In the genomic region with DNA sequence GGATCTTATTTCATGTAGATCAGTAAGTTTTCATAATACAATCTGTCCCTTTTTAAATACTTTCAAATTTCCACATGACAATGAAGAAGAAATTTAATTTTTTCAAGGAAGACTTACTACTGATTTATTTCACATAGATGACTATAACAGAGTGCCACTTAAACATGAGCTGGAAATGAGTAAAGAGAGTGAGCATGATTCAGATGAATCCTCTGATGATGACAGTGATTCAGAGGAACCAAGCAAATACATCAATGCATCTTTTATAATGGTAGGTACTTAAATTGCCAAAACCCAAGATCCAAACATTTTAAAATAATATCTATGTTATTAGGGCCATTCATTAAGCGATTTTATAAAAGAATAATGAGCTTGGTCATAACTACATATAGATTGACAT, we compare ENCODE assay signal across 22 cellular contexts.
DNase-seq lines count a peak whose midpoint lies in the region; ATAC-seq and TF ChIP-seq lines count a peak whose summit lies in the region.
"Had no signal": no experiment of that assay in that cellular context is flagged by ENCODE, and none has a peak within 500 bp of the region (broad histone marks: within the 10 kb centered on the region; RNA-seq: fewer than 3 reads in every experiment).

No MANE protein-coding gene starts in this region.

- no peak overlapping the region for H3K9ac ChIP-seq in mesendoderm (ENCODE audit: low read length)

- no peak overlapping the region for H3K4me2 ChIP-seq in mesendoderm (ENCODE audit: low read length)
- H3K4me2 ChIP-seq: smooth muscle cell had no signal

- no peaks in the 10 kb centered on the region for H3K79me2 ChIP-seq in mesendoderm (ENCODE audit: control insufficient read depth, insufficient read depth, low read length)

- no peak overlapping the region for H3K23ac ChIP-seq in mesendoderm (ENCODE audit: low read length)

- WGBS in mesendoderm (ENCODE audit: extremely low coverage, insufficient coverage, low lambda C conversion rate): no CpG with 5 or more reads among the region's 1 CpG

- H2BK15ac ChIP-seq in mesendoderm (replicated peaks; ENCODE audit: low read depth): no peak overlapping the region

- H3K4me3 Mint-ChIP-seq in activated CD8-positive, alpha-beta T cell treated with anti-CD3 and anti-CD28 coated beads for 36 hours: no peak overlapping the region
- H3K4me3 Mint-ChIP-seq in activated CD8-positive, alpha-beta T cell treated with anti-CD3 and anti-CD28 coated beads, Interleukin-2, amount 10 ng/mL, durations not matched to agents 7 days and 5 days: no peak overlapping the region
- H3K4me3 Mint-ChIP-seq: effector memory CD8-positive, alpha-beta T cell; nephron had no signal

- H3K4ac ChIP-seq in mesendoderm (ENCODE audit: low read depth, low read length): no peak overlapping the region

- intact Hi-C loops in activated CD8-positive, alpha-beta T cell treated with anti-CD3 and anti-CD28 coated beads for 36 hours (cut with micrococcal nuclease): no loop called here

- POLR2A ChIA-PET in activated CD8-positive, alpha-beta T cell treated with anti-CD3 and anti-CD28 coated beads for 36 hours (lab: Charles Lee): no interaction called here
- POLR2A ChIA-PET in activated CD8-positive, alpha-beta T cell treated with anti-CD3 and anti-CD28 coated beads, Interleukin-2, amount 10 ng/mL, durations not matched to agents 7 days and 5 days (lab: Charles Lee): interaction anchor here (0.6 to 1.0 kb wide), 2 partner anchors 34 to 36 kb away, joined by 3 read pairs; no protein-coding TSS in a partner anchor

- H3K36me3 ChIP-seq in mesendoderm (ENCODE audit: control insufficient read depth, insufficient read depth, low read length): no peaks in the 10 kb centered on the region
- H3K36me3 ChIP-seq: brain microvascular endothelial cell, esophagus muscularis mucosa, gastroesophageal sphincter, ovary had no signal

- no peak overlapping the region for H2AK5ac ChIP-seq in mesendoderm (ENCODE audit: low read length)

- TF ChIP-seq CTCF in activated CD8-positive, alpha-beta T cell treated with anti-CD3 and anti-CD28 coated beads for 36 hours (IDR thresholded peaks at IDR 0.05): no peak
- no peak for TF ChIP-seq CTCF in epithelial cell of esophagus (IDR thresholded peaks at IDR 0.05; ENCODE audit: insufficient read depth, low read depth, low read length, missing control alignments)

- H3K27ac ChIP-seq in mesendoderm (ENCODE audit: low read depth, low read length): no peak overlapping the region
- H3K27ac ChIP-seq: brain microvascular endothelial cell, esophagus muscularis mucosa, gastroesophageal sphincter, ovary had no signal

- no peak overlapping the region for H3K4me3 ChIP-seq in epithelial cell of esophagus (ENCODE audit: low read length)
- no peak overlapping the region for H3K4me3 ChIP-seq in mesendoderm (ENCODE audit: low read length)
- H3K4me3 ChIP-seq: esophagus muscularis mucosa, gastroesophageal sphincter, ovary, smooth muscle cell had no signal

- no peak overlapping the region for H3K56ac ChIP-seq in mesendoderm (ENCODE audit: low read length)

- H4K5ac ChIP-seq in mesendoderm (ENCODE audit: low read length): no peak overlapping the region

- H2BK5ac ChIP-seq in mesendoderm (ENCODE audit: low read length): no peak overlapping the region

- no peaks in the 10 kb centered on the region for H3K79me1 ChIP-seq in mesendoderm (ENCODE audit: low read length)

- no peaks in the 10 kb centered on the region for H3K4me1 ChIP-seq in mesendoderm (ENCODE audit: control insufficient read depth, low read depth, low read length)
- H3K4me1 ChIP-seq: esophagus muscularis mucosa, gastroesophageal sphincter had no signal

- H3K9me3 Mint-ChIP-seq in activated CD8-positive, alpha-beta T cell treated with anti-CD3 and anti-CD28 coated beads for 36 hours: no peaks in the 10 kb centered on the region
- H3K9me3 Mint-ChIP-seq in activated CD8-positive, alpha-beta T cell treated with anti-CD3 and anti-CD28 coated beads, Interleukin-2, amount 10 ng/mL, durations not matched to agents 7 days and 5 days (ENCODE audit: insufficient read depth): no peaks in the 10 kb centered on the region
- H3K9me3 Mint-ChIP-seq: effector memory CD8-positive, alpha-beta T cell; nephron had no signal

- H3K27ac Mint-ChIP-seq in activated CD8-positive, alpha-beta T cell treated with anti-CD3 and anti-CD28 coated beads for 36 hours: peak overlapping the region; percentile 73
- no peak overlapping the region for H3K27ac Mint-ChIP-seq in activated CD8-positive, alpha-beta T cell treated with anti-CD3 and anti-CD28 coated beads, Interleukin-2, amount 10 ng/mL, durations not matched to agents 7 days and 5 days
- H3K27ac Mint-ChIP-seq: nephron had no signal

- H3K18ac ChIP-seq in mesendoderm (ENCODE audit: low read length): no peak overlapping the region

- CTCF ChIA-PET in activated CD8-positive, alpha-beta T cell treated with anti-CD3 and anti-CD28 coated beads for 36 hours (lab: Charles Lee): interaction anchor here (0.7 to 2.3 kb wide), 4 partner anchors 48 to 364 kb away, joined by 3 to 11 read pairs (median 3); no protein-coding TSS in a partner anchor
- CTCF ChIA-PET in activated CD8-positive, alpha-beta T cell treated with anti-CD3 and anti-CD28 coated beads, Interleukin-2, amount 10 ng/mL, durations not matched to agents 7 days and 5 days (lab: Charles Lee): interaction anchor here (0.9 to 1.1 kb wide), 2 partner anchors 9 to 45 kb away, joined by 3 to 4 read pairs; no protein-coding TSS in a partner anchor

- ATAC-seq in activated CD8-positive, alpha-beta T cell treated with anti-CD3 and anti-CD28 coated beads for 36 hours: no peak
- ATAC-seq in activated CD8-positive, alpha-beta T cell treated with anti-CD3 and anti-CD28 coated beads, Interleukin-2, amount 10 ng/mL, durations not matched to agents 7 days and 5 days: no peak
- no peak for ATAC-seq in GM18861 (IDR thresholded peaks at IDR 0.05; ENCODE audit: unreplicated experiment)
- ATAC-seq: effector memory CD8-positive, alpha-beta T cell; gastroesophageal sphincter had no signal

- H4K8ac ChIP-seq in mesendoderm (ENCODE audit: low read depth, low read length): no peak overlapping the region

- no peaks in the 10 kb centered on the region for H3K27me3 ChIP-seq in mesendoderm (ENCODE audit: insufficient read depth, low read length, poor library complexity)
- H3K27me3 ChIP-seq: brain microvascular endothelial cell, esophagus muscularis mucosa, gastroesophageal sphincter, ovary had no signal

- H3K36me3 Mint-ChIP-seq in activated CD8-positive, alpha-beta T cell treated with anti-CD3 and anti-CD28 coated beads for 36 hours (ENCODE audit: low read depth): peaks cover 36% of the 10 kb centered on the region
- H3K36me3 Mint-ChIP-seq in activated CD8-positive, alpha-beta T cell treated with anti-CD3 and anti-CD28 coated beads, Interleukin-2, amount 10 ng/mL, durations not matched to agents 7 days and 5 days (ENCODE audit: low read depth): peaks cover 45% of the 10 kb centered on the region

- no peak for DNase-seq in activated CD8-positive, alpha-beta T cell treated with anti-CD3 and anti-CD28 coated beads for 36 hours
- DNase-seq in activated CD8-positive, alpha-beta T cell treated with anti-CD3 and anti-CD28 coated beads, Interleukin-2, amount 10 ng/mL, durations not matched to agents 7 days and 5 days: no peak
- DNase-seq in COLO829 (ENCODE audit: low spot score): peak; percentile 32
- peak; percentile 71 for DNase-seq in RKO (ENCODE audit: low spot score)
- DNase-seq in epithelial cell of esophagus (ENCODE audit: low read depth): peak; percentile 60
- DNase-seq in mesendoderm: no peak
- DNase-seq in NCI-H526 (lab: John Stamatoyannopoulos, UW): no peak
- DNase-seq: activated CD4-positive, alpha-beta T cell treated with anti-CD3 and anti-CD28 coated beads, Interleukin-2, amount 50 U/mL, for 4 hours; brain microvascular endothelial cell; effector memory CD8-positive, alpha-beta T cell; hypothalamus; NCI-H1092 treated with DMSO at 0.1 percent for 48 hours; NCI-H187 treated with DMSO at 0.1 percent for 48 hours; ovary; retina; RPMI8226; T-helper 2 cell had no signal

- no peak overlapping the region for H2BK120ac ChIP-seq in mesendoderm (ENCODE audit: low read depth, low read length)

- peaks cover 10% of the 10 kb centered on the region for H3K4me1 Mint-ChIP-seq in activated CD8-positive, alpha-beta T cell treated with anti-CD3 and anti-CD28 coated beads for 36 hours (ENCODE audit: low read depth)
- peaks cover 4% of the 10 kb centered on the region for H3K4me1 Mint-ChIP-seq in activated CD8-positive, alpha-beta T cell treated with anti-CD3 and anti-CD28 coated beads, Interleukin-2, amount 10 ng/mL, durations not matched to agents 7 days and 5 days (ENCODE audit: low read depth)
- H3K4me1 Mint-ChIP-seq: nephron had no signal

- H3K27me3 Mint-ChIP-seq in activated CD8-positive, alpha-beta T cell treated with anti-CD3 and anti-CD28 coated beads for 36 hours: no peaks in the 10 kb centered on the region
- no peaks in the 10 kb centered on the region for H3K27me3 Mint-ChIP-seq in activated CD8-positive, alpha-beta T cell treated with anti-CD3 and anti-CD28 coated beads, Interleukin-2, amount 10 ng/mL, durations not matched to agents 7 days and 5 days (ENCODE audit: low read depth)
- H3K27me3 Mint-ChIP-seq: effector memory CD8-positive, alpha-beta T cell had no signal

Comparison
In these comparisons a context has a peak if more than half of its experiments do, and no peak if none do; other contexts are left out.
1. DNase-seq: peak in COLO829 (single experiment), RKO (single experiment) and epithelial cell of esophagus (single experiment); none in activated CD8-positive, alpha-beta T cell treated with anti-CD3 and anti-CD28 coated beads for 36 hours (single experiment), activated CD8-positive, alpha-beta T cell treated with anti-CD3 and anti-CD28 coated beads, Interleukin-2, amount 10 ng/mL, durations not matched to agents 7 days and 5 days (single experiment), mesendoderm (single experiment) and NCI-H526 (0 of 2).